In the genomic region with DNA sequence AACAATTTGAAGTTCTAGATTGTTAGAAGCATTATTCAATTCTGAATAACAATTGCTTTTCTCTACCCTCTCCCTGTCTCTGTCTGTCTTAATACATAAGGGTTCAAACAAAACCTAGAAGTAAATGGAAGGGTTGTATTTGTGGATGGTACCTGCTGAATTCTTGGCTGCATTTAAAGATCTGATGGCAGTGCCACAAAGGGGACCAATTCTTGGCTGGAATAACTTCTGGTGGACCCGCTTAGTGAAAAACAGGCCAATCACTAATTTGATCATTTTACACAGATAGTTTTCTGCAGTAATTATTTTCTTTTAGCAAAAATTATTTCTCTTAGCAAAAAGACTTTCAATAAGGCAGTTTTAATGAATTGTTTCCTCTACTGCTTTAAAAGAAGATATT, we compare ENCODE assay signal across 6 cellular contexts.
"Had no signal": no experiment of that assay in that cellular context is flagged by ENCODE, and none has a peak within 500 bp of the region (broad histone marks: within the 10 kb centered on the region; RNA-seq: fewer than 3 reads in every experiment).

No MANE protein-coding gene starts in this region.

- DNase-seq: H9, HFFc6, KBM-7 had no signal

- H3K4me3 Mint-ChIP-seq: GM23338, H9, HFFc6, IgD-negative memory B cell had no signal

- H3K36me3 Mint-ChIP-seq: IgD-negative memory B cell had no signal

- H3K4me1 Mint-ChIP-seq: GM23338 had no signal

- H3K27ac Mint-ChIP-seq: GM23338, H9, HFFc6, IgD-negative memory B cell had no signal

- H3K4me3 ChIP-seq: GM23338 had no signal

- H3K27ac ChIP-seq: HL-60 had no signal
